In the genomic region with DNA sequence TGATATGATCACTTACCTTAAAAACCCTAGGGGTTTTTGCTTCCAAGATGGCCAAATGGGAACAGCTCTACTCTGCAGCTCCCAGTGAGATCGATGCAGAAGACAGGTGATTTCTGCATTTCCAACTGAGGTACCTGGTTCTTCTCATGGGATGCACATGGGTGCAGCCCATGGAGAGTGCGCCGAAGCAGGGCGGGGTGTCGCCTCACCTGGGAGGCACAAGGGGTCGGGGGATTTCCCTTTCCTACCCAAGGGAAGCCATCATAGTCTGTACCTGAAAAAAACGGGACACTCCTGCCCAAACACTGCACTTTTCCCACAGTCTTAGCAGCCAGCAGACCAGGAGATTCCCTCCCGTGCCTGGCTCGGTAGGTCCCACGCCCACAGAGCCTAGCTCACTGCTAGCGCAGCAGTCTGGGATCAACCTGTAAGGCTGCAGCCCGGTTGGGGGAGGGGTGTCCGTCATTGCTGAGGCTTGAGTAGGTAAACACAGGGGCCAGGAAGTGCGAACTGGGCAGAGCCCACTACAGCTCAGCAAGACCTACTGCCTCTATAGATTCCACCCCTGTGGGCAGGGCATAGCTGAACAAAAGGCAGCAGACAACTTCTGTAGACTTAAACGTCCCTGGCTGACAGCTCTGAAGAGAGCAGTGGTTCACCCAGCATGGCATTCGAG, we compare ENCODE assay signal across 1 cellular context.
TF ChIP-seq lines count a peak whose summit lies in the region.

No MANE protein-coding gene starts in this region.

TF ChIP-seq in HepG2, 621 proteins besides CTCF, POLR2A, EP300 and RAD21 (continued from another document and continues in another):
- TF ChIP-seq, protein P1, sequence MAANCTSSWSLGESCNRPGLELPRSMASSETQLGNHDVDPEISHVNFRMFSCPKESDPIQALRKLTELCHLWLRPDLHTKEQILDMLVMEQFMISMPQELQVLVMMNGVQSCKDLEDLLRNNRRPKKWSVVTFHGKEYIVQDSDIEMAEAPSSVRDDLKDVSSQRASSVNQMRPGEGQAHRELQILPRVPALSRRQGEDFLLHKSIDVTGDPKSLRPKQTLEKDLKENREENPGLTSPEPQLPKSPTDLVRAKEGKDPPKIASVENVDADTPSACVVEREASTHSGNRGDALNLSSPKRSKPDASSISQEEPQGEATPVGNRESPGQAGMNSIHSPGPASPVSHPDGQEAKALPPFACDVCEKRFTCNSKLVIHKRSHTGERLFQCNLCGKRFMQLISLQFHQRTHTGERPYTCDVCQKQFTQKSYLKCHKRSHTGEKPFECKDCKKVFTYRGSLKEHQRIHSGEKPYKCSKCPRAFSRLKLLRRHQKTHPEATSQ (CRISPR knock-in tag; IDR thresholded peaks at IDR 0.05; ENCODE audit: borderline replicate concordance) = no peak
- TF ChIP-seq SAP130 (CRISPR knock-in tag; IDR thresholded peaks at IDR 0.05; ENCODE audit: low read depth) (peak; percentile 75), CENPT (CRISPR knock-in tag; IDR thresholded peaks at IDR 0.05; ENCODE audit: low read depth) (no peak), ZZZ3 (CRISPR knock-in tag; IDR thresholded peaks at IDR 0.05; ENCODE audit: borderline replicate concordance) (no peak), ZNF558 (CRISPR knock-in tag; IDR thresholded peaks at IDR 0.05; ENCODE audit: borderline replicate concordance) (no peak), TAF15 (IDR thresholded peaks at IDR 0.05; ENCODE audit: low read depth, low read length, poor library complexity, severe bottlenecking) (no peak), RBM39 (IDR thresholded peaks at IDR 0.05; ENCODE audit: low read depth, low read length, poor library complexity, severe bottlenecking) (peak; percentile 47), KLF6 (CRISPR knock-in tag; IDR thresholded peaks at IDR 0.05) (no peak), ZFY (CRISPR knock-in tag; IDR thresholded peaks at IDR 0.05) (no peak), REXO4 (CRISPR knock-in tag; IDR thresholded peaks at IDR 0.05; ENCODE audit: borderline replicate concordance) (no peak), BCL6 (CRISPR knock-in tag; IDR thresholded peaks at IDR 0.05) (no peak; the same call in 1 of the 2 replicates), ELF1 (CRISPR knock-in tag; IDR thresholded peaks at IDR 0.05) (peak; percentile 70), GTF2F1 (IDR thresholded peaks at IDR 0.05; ENCODE audit: low read length) (no peak), YY1 (IDR thresholded peaks at IDR 0.05; ENCODE audit: insufficient read depth, insufficient replicate concordance, low read depth, low read length) (no peak), ZNF614 (CRISPR knock-in tag; IDR thresholded peaks at IDR 0.05; ENCODE audit: borderline replicate concordance) (peak; percentile 38; the same call in 1 of the 2 replicates), ZNF44 (CRISPR knock-in tag; IDR thresholded peaks at IDR 0.05) (no peak), KLF9 (CRISPR knock-in tag; IDR thresholded peaks at IDR 0.05; ENCODE audit: low read depth) (no peak), EHMT2 (IDR thresholded peaks at IDR 0.05; ENCODE audit: borderline replicate concordance, low read depth, low read length) (no peak), KDM1A (CRISPR knock-in tag; IDR thresholded peaks at IDR 0.05) (no peak), ZNF816 (CRISPR knock-in tag; IDR thresholded peaks at IDR 0.05; ENCODE audit: borderline replicate concordance) (no peak), ZNF430 (CRISPR knock-in tag; IDR thresholded peaks at IDR 0.05) (no peak), SKI (IDR thresholded peaks at IDR 0.05; ENCODE audit: partially characterized antibody) (no peak), ZNF672 (CRISPR knock-in tag; IDR thresholded peaks at IDR 0.05) (no peak), ZNF850 (CRISPR knock-in tag; conservative IDR thresholded peaks at IDR 0.05) (no peak), ZNF841 (CRISPR knock-in tag; IDR thresholded peaks at IDR 0.05; ENCODE audit: borderline replicate concordance) (no peak), PCBP2 (optimal IDR thresholded peaks at IDR 0.05; ENCODE audit: low read depth, low read length, poor library complexity, severe bottlenecking) (no peak), ZNF136 (CRISPR knock-in tag; IDR thresholded peaks at IDR 0.05; ENCODE audit: low read depth) (no peak), NCOA1 (CRISPR knock-in tag; IDR thresholded peaks at IDR 0.05) (no peak), RAD51 (IDR thresholded peaks at IDR 0.05; ENCODE audit: borderline replicate concordance) (no peak), ZFP62 (CRISPR knock-in tag; IDR thresholded peaks at IDR 0.05) (no peak), ZFP90 (CRISPR knock-in tag; IDR thresholded peaks at IDR 0.05; ENCODE audit: borderline replicate concordance) (no peak), TBP (CRISPR knock-in tag; IDR thresholded peaks at IDR 0.05) (no peak), MYC (CRISPR knock-in tag; IDR thresholded peaks at IDR 0.05; ENCODE audit: borderline replicate concordance) (peak; percentile 20; the same call in 1 of the 2 replicates), ZNF629 (CRISPR knock-in tag; conservative IDR thresholded peaks at IDR 0.05) (no peak), SAFB2 (CRISPR knock-in tag; IDR thresholded peaks at IDR 0.05; ENCODE audit: borderline replicate concordance, low read depth) (no peak; the same call in 1 of the 2 replicates), FOXK1 (CRISPR knock-in tag; IDR thresholded peaks at IDR 0.05; ENCODE audit: borderline replicate concordance, low read depth) (peak; percentile 53; the same call in 1 of the 2 replicates), ZNF746 (CRISPR knock-in tag; IDR thresholded peaks at IDR 0.05) (no peak), ZFX (CRISPR knock-in tag; IDR thresholded peaks at IDR 0.05; ENCODE audit: low read depth) (peak; percentile 16; the same call in 1 of the 2 replicates), HMG20B (CRISPR knock-in tag; conservative IDR thresholded peaks at IDR 0.05) (no peak)
- TF ChIP-seq, protein P2, sequence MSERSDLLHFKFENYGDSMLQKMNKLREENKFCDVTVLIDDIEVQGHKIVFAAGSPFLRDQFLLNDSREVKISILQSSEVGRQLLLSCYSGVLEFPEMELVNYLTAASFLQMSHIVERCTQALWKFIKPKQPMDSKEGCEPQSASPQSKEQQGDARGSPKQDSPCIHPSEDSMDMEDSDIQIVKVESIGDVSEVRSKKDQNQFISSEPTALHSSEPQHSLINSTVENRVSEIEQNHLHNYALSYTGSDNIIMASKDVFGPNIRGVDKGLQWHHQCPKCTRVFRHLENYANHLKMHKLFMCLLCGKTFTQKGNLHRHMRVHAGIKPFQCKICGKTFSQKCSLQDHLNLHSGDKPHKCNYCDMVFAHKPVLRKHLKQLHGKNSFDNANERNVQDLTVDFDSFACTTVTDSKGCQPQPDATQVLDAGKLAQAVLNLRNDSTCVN (CRISPR knock-in tag; IDR thresholded peaks at IDR 0.05; ENCODE audit: borderline replicate concordance) = peak; percentile 16; the same call in 1 of the 2 replicates
- TF ChIP-seq, protein P3, sequence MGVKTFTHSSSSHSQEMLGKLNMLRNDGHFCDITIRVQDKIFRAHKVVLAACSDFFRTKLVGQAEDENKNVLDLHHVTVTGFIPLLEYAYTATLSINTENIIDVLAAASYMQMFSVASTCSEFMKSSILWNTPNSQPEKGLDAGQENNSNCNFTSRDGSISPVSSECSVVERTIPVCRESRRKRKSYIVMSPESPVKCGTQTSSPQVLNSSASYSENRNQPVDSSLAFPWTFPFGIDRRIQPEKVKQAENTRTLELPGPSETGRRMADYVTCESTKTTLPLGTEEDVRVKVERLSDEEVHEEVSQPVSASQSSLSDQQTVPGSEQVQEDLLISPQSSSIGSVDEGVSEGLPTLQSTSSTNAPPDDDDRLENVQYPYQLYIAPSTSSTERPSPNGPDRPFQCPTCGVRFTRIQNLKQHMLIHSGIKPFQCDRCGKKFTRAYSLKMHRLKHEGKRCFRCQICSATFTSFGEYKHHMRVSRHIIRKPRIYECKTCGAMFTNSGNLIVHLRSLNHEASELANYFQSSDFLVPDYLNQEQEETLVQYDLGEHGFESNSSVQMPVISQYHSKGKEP (CRISPR knock-in tag; IDR thresholded peaks at IDR 0.05) = no peak
- TF ChIP-seq, protein P4, sequence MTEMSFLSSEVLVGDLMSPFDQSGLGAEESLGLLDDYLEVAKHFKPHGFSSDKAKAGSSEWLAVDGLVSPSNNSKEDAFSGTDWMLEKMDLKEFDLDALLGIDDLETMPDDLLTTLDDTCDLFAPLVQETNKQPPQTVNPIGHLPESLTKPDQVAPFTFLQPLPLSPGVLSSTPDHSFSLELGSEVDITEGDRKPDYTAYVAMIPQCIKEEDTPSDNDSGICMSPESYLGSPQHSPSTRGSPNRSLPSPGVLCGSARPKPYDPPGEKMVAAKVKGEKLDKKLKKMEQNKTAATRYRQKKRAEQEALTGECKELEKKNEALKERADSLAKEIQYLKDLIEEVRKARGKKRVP (CRISPR knock-in tag; IDR thresholded peaks at IDR 0.05) = 0 out of 4 replicates have a peak, but pooled peaks of 1 of the 2 experiments have one; percentile 36
- TF ChIP-seq, protein P5, sequence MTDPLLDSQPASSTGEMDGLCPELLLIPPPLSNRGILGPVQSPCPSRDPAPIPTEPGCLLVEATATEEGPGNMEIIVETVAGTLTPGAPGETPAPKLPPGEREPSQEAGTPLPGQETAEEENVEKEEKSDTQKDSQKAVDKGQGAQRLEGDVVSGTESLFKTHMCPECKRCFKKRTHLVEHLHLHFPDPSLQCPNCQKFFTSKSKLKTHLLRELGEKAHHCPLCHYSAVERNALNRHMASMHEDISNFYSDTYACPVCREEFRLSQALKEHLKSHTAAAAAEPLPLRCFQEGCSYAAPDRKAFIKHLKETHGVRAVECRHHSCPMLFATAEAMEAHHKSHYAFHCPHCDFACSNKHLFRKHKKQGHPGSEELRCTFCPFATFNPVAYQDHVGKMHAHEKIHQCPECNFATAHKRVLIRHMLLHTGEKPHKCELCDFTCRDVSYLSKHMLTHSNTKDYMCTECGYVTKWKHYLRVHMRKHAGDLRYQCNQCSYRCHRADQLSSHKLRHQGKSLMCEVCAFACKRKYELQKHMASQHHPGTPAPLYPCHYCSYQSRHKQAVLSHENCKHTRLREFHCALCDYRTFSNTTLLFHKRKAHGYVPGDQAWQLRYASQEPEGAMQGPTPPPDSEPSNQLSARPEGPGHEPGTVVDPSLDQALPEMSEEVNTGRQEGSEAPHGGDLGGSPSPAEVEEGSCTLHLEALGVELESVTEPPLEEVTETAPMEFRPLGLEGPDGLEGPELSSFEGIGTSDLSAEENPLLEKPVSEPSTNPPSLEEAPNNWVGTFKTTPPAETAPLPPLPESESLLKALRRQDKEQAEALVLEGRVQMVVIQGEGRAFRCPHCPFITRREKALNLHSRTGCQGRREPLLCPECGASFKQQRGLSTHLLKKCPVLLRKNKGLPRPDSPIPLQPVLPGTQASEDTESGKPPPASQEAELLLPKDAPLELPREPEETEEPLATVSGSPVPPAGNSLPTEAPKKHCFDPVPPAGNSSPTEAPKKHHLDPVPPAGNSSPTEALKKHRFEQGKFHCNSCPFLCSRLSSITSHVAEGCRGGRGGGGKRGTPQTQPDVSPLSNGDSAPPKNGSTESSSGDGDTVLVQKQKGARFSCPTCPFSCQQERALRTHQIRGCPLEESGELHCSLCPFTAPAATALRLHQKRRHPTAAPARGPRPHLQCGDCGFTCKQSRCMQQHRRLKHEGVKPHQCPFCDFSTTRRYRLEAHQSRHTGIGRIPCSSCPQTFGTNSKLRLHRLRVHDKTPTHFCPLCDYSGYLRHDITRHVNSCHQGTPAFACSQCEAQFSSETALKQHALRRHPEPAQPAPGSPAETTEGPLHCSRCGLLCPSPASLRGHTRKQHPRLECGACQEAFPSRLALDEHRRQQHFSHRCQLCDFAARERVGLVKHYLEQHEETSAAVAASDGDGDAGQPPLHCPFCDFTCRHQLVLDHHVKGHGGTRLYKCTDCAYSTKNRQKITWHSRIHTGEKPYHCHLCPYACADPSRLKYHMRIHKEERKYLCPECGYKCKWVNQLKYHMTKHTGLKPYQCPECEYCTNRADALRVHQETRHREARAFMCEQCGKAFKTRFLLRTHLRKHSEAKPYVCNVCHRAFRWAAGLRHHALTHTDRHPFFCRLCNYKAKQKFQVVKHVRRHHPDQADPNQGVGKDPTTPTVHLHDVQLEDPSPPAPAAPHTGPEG (CRISPR knock-in tag; IDR thresholded peaks at IDR 0.05) = no peak
- TF ChIP-seq, protein P6, sequence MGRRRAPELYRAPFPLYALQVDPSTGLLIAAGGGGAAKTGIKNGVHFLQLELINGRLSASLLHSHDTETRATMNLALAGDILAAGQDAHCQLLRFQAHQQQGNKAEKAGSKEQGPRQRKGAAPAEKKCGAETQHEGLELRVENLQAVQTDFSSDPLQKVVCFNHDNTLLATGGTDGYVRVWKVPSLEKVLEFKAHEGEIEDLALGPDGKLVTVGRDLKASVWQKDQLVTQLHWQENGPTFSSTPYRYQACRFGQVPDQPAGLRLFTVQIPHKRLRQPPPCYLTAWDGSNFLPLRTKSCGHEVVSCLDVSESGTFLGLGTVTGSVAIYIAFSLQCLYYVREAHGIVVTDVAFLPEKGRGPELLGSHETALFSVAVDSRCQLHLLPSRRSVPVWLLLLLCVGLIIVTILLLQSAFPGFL (CRISPR knock-in tag; IDR thresholded peaks at IDR 0.05) = no peak
- TF ChIP-seq, protein P7, sequence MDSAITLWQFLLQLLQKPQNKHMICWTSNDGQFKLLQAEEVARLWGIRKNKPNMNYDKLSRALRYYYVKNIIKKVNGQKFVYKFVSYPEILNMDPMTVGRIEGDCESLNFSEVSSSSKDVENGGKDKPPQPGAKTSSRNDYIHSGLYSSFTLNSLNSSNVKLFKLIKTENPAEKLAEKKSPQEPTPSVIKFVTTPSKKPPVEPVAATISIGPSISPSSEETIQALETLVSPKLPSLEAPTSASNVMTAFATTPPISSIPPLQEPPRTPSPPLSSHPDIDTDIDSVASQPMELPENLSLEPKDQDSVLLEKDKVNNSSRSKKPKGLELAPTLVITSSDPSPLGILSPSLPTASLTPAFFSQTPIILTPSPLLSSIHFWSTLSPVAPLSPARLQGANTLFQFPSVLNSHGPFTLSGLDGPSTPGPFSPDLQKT (CRISPR knock-in tag; IDR thresholded peaks at IDR 0.05; ENCODE audit: borderline replicate concordance) = no peak
- TF ChIP-seq, protein P8, sequence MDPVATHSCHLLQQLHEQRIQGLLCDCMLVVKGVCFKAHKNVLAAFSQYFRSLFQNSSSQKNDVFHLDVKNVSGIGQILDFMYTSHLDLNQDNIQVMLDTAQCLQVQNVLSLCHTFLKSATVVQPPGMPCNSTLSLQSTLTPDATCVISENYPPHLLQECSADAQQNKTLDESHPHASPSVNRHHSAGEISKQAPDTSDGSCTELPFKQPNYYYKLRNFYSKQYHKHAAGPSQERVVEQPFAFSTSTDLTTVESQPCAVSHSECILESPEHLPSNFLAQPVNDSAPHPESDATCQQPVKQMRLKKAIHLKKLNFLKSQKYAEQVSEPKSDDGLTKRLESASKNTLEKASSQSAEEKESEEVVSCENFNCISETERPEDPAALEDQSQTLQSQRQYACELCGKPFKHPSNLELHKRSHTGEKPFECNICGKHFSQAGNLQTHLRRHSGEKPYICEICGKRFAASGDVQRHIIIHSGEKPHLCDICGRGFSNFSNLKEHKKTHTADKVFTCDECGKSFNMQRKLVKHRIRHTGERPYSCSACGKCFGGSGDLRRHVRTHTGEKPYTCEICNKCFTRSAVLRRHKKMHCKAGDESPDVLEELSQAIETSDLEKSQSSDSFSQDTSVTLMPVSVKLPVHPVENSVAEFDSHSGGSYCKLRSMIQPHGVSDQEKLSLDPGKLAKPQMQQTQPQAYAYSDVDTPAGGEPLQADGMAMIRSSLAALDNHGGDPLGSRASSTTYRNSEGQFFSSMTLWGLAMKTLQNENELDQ (CRISPR knock-in tag; IDR thresholded peaks at IDR 0.05; ENCODE audit: borderline replicate concordance) = no peak
- TF ChIP-seq, protein P9, sequence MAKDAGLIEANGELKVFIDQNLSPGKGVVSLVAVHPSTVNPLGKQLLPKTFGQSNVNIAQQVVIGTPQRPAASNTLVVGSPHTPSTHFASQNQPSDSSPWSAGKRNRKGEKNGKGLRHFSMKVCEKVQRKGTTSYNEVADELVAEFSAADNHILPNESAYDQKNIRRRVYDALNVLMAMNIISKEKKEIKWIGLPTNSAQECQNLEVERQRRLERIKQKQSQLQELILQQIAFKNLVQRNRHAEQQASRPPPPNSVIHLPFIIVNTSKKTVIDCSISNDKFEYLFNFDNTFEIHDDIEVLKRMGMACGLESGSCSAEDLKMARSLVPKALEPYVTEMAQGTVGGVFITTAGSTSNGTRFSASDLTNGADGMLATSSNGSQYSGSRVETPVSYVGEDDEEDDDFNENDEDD (CRISPR knock-in tag; IDR thresholded peaks at IDR 0.05; ENCODE audit: borderline replicate concordance) = no peak
